ENCODE assay signal across 10 cellular contexts in genomic region chr20:63027425-63028389, GRCh38. TPM values are rescaled to one million over a fixed set of nuclear protein-coding genes. Genes with fewer than 3 reads are reported as not detected.
DNase-seq lines count a peak whose midpoint lies in the region; ATAC-seq, FAIRE-seq and TF ChIP-seq lines count a peak whose summit lies in the region.
"Had no signal": no experiment of that assay in that cellular context is flagged by ENCODE, and none has a peak within 500 bp of the region (broad histone marks: within the 10 kb centered on the region; RNA-seq: fewer than 3 reads in every experiment).

No MANE protein-coding gene starts in this region.

- no peak for TF ChIP-seq POLR2A in GM12891 (IDR thresholded peaks at IDR 0.05; ENCODE audit: low read depth, low read length)
- no peak for TF ChIP-seq POLR2A in esophagus squamous epithelium (IDR thresholded peaks at IDR 0.05)

- no peaks in the 10 kb centered on the region for H3K36me3 Mint-ChIP-seq in memory B cell
- H3K36me3 Mint-ChIP-seq: IgD-negative memory B cell had no signal

- no peak overlapping the region for H3K27ac ChIP-seq in RWPE2 (ENCODE audit: poor library complexity, severe bottlenecking)
- H3K27ac ChIP-seq in esophagus squamous epithelium: no peak overlapping the region
- H3K27ac ChIP-seq: tibial nerve had no signal

- H3K4me1 ChIP-seq in RWPE2 (ENCODE audit: insufficient read depth, poor library complexity, severe bottlenecking) (no peaks in the 10 kb centered on the region), esophagus squamous epithelium (peaks cover 0 to 10% (median under 1%) of the 10 kb centered on the region in 3 donors)

- FAIRE-seq in D721Med (lab: Jason Lieb, UNC) (no peak), GM12891 (lab: Jason Lieb, UNC) (peak; percentile 33)

- 24 to 39% methylated on average over 19 to 22 of the region's 41 CpGs for WGBS in esophagus squamous epithelium, 2 donors

- H3K9me3 ChIP-seq in RWPE2 (ENCODE audit: severe bottlenecking) (no peaks in the 10 kb centered on the region), esophagus squamous epithelium (no peaks in the 10 kb centered on the region)
- H3K9me3 ChIP-seq: tibial nerve had no signal

- H3K27me3 Mint-ChIP-seq in memory B cell: peaks cover 20% of the 10 kb centered on the region

- no peak overlapping the region for H3K27ac Mint-ChIP-seq in memory B cell

- TF ChIP-seq CTCF in D721Med (IDR thresholded peaks at IDR 0.05; ENCODE audit: insufficient read depth, missing control alignments) (peak; percentile 7), RWPE2 (IDR thresholded peaks at IDR 0.05; ENCODE audit: poor library complexity, severe bottlenecking) (no peak), esophagus squamous epithelium (IDR thresholded peaks at IDR 0.05) (no peak)

- no peak overlapping the region for H3K4me3 ChIP-seq in RWPE2 (ENCODE audit: severe bottlenecking)
- H3K4me3 ChIP-seq in esophagus squamous epithelium: no peak overlapping the region
- H3K4me3 ChIP-seq: tibial nerve had no signal

- DNase-seq in D721Med (ENCODE audit: insufficient read length, low spot score) (no peak), GM12891 (ENCODE audit: insufficient read length, low spot score) (no peak), RWPE2 (ENCODE audit: low spot score) (peak; percentile 84), memory B cell (ENCODE audit: low spot score in 2 of 2) (no peak), mucosa of gallbladder (ENCODE audit: low spot score) (no peak), esophagus squamous epithelium (lab: John Stamatoyannopoulos, UW) (no peak)

- ATAC-seq in RWPE2 (ENCODE audit: low read depth): peak; percentile 48
- peak; percentile 43 for ATAC-seq in memory B cell (ENCODE audit: low read depth)
- no peak for ATAC-seq in HG03025 (IDR thresholded peaks at IDR 0.05; ENCODE audit: low FRiP score, unreplicated experiment)

- no peaks in the 10 kb centered on the region for H3K9me3 Mint-ChIP-seq in memory B cell
- H3K9me3 Mint-ChIP-seq: IgD-negative memory B cell had no signal

- peaks cover 2% of the 10 kb centered on the region for H3K4me1 Mint-ChIP-seq in memory B cell

- peaks cover 90% of the 10 kb centered on the region for H3K27me3 ChIP-seq in RWPE2 (ENCODE audit: insufficient read depth, poor library complexity, severe bottlenecking)
- H3K27me3 ChIP-seq in esophagus squamous epithelium: peaks cover 0 to 97% (median 26%) of the 10 kb centered on the region in 4 donors

- H3K4me3 Mint-ChIP-seq in memory B cell: no peak overlapping the region

- intact Hi-C loops in esophagus squamous epithelium (cut with DNase I): no loop called here

- H3K36me3 ChIP-seq in RWPE2 (ENCODE audit: low read depth) (no peaks in the 10 kb centered on the region), esophagus squamous epithelium (no peaks in the 10 kb centered on the region)
- H3K36me3 ChIP-seq: tibial nerve had no signal

TF ChIP-seq in GM12891, 5 proteins besides CTCF, POLR2A, EP300 and RAD21:
- TF ChIP-seq PAX5 (IDR thresholded peaks at IDR 0.05; ENCODE audit: insufficient read depth, low read length, severe bottlenecking) (no peak), POLR2AphosphoS5 (IDR thresholded peaks at IDR 0.05; ENCODE audit: low read depth, low read length) (no peak; the same call in 1 of the 2 replicates), POU2F2 (IDR thresholded peaks at IDR 0.05; ENCODE audit: low read depth, low read length) (no peak), TAF1 (IDR thresholded peaks at IDR 0.05; ENCODE audit: low read depth, low read length) (no peak), SPI1 (IDR thresholded peaks at IDR 0.05; ENCODE audit: low read depth, low read length) (no peak)

RNA-seq across cellular contexts. Expression of gene BHLHE23, which starts 20.9 kb away (rescaled TPM):
- not detected for polyA plus RNA-seq in GM12891 (2012; ENCODE audit: low read depth, missing spikeins)
- total RNA-seq in mucosa of gallbladder (not detected), esophagus squamous epithelium (not detected)
- total RNA-seq: skeletal muscle tissue, tibial nerve had no signal
- polyA plus RNA-seq: IgD-negative memory B cell had no signal
